Comparison of ENCODE assay signal across 9 cellular contexts in genomic region chr19:4851551-4852290, GRCh38. TPM values are rescaled to one million over a fixed set of nuclear protein-coding genes. Genes with fewer than 3 reads are reported as not detected.
DNase-seq lines count a peak whose midpoint lies in the region; ATAC-seq and TF ChIP-seq lines count a peak whose summit lies in the region.
"Had no signal": no experiment of that assay in that cellular context is flagged by ENCODE, and none has a peak within 500 bp of the region (broad histone marks: within the 10 kb centered on the region; RNA-seq: fewer than 3 reads in every experiment).

No MANE protein-coding gene starts in this region.

- H3K27me3 ChIP-seq in Caco-2 (replicated peaks; ENCODE audit: control insufficient read depth, insufficient read depth, low read length), result no peaks in the 10 kb centered on the region
- H3K27me3 ChIP-seq in SU-DHL-6 (ENCODE audit: low read length), result no peaks in the 10 kb centered on the region
- no peaks in the 10 kb centered on the region for H3K27me3 ChIP-seq in right atrium auricular region
- no peaks in the 10 kb centered on the region for H3K27me3 ChIP-seq in sigmoid colon

- H3K27ac Mint-ChIP-seq in Caco-2 (ENCODE audit: unreplicated experiment) (no peak overlapping the region), IgD-negative memory B cell (peak overlapping the region in 1 of 3 donors; percentile 18)
- no peak overlapping the region for H3K27ac Mint-ChIP-seq in activated naive CD8-positive, alpha-beta T cell treated with anti-CD3 and anti-CD28 coated beads, Interleukin-2, amount 50 U/mL, for 24 hours

- H2AFZ ChIP-seq in SU-DHL-6 (ENCODE audit: low read depth, low read length, severe bottlenecking), result no peak overlapping the region

- H3K27ac ChIP-seq in SU-DHL-6 (ENCODE audit: low read depth, low read length) (no peak overlapping the region), right atrium auricular region (no peak overlapping the region), sigmoid colon (no peak overlapping the region)
- H3K27ac ChIP-seq: SK-N-MC had no signal

- no peaks in the 10 kb centered on the region for H3K9me2 ChIP-seq in SU-DHL-6 (replicated peaks; ENCODE audit: insufficient read depth, low read length)

- TF ChIP-seq EP300 in sigmoid colon (IDR thresholded peaks at IDR 0.05), result no peak

- no peak overlapping the region for H3K9ac ChIP-seq in SU-DHL-6 (ENCODE audit: low read length)

- H3K4me1 Mint-ChIP-seq in Caco-2 (ENCODE audit: low read depth, unreplicated experiment) (no peaks in the 10 kb centered on the region), IgD-negative memory B cell (peaks cover 6 to 12% (median 10%) of the 10 kb centered on the region in 3 donors)
- no peaks in the 10 kb centered on the region for H3K4me1 Mint-ChIP-seq in activated naive CD8-positive, alpha-beta T cell treated with anti-CD3 and anti-CD28 coated beads, Interleukin-2, amount 50 U/mL, for 24 hours

- POLR2A ChIA-PET in Caco-2 (lab: Charles Lee), result no interaction called here

- TF ChIP-seq POLR2A in sigmoid colon (IDR thresholded peaks at IDR 0.05), result no peak

- intact Hi-C loops in Caco-2 (cut with micrococcal nuclease; ENCODE audit: unreplicated experiment), result loop anchor here (1.0 kb wide), 1 partner anchor 42 kb away; no protein-coding TSS in a partner anchor
- intact Hi-C loops in sigmoid colon (cut with DNase I), result loop anchor here (1.0 kb wide), 1 partner anchor 42 kb away; no protein-coding TSS in a partner anchor

- no peaks in the 10 kb centered on the region for H3K27me3 Mint-ChIP-seq in Caco-2 (ENCODE audit: insufficient read depth, unreplicated experiment)
- H3K27me3 Mint-ChIP-seq in IgD-negative memory B cell, result no peaks in the 10 kb centered on the region
- H3K27me3 Mint-ChIP-seq in activated naive CD8-positive, alpha-beta T cell treated with anti-CD3 and anti-CD28 coated beads, Interleukin-2, amount 50 U/mL, for 24 hours, result no peaks in the 10 kb centered on the region

- DNase-seq in Caco-2 (peak; percentile 70 to 76), right atrium auricular region (ENCODE audit: low spot score) (peak; percentile 66), sigmoid colon (peak; percentile 87), HPDE6-E6E7 (ENCODE audit: extremely low spot score) (no peak)
- peak; percentile 85 for DNase-seq in activated naive CD8-positive, alpha-beta T cell treated with anti-CD3 and anti-CD28 coated beads, Interleukin-2, amount 50 U/mL, for 24 hours

- H3K36me3 Mint-ChIP-seq in Caco-2 (ENCODE audit: insufficient read depth, unreplicated experiment) (peaks cover 28% of the 10 kb centered on the region), IgD-negative memory B cell (peaks cover 4% of the 10 kb centered on the region)
- no peaks in the 10 kb centered on the region for H3K36me3 Mint-ChIP-seq in activated naive CD8-positive, alpha-beta T cell treated with anti-CD3 and anti-CD28 coated beads, Interleukin-2, amount 50 U/mL, for 24 hours (ENCODE audit: low read depth)

- no peak overlapping the region for H3K4me3 Mint-ChIP-seq in Caco-2 (ENCODE audit: unreplicated experiment)
- H3K4me3 Mint-ChIP-seq in IgD-negative memory B cell, result peak overlapping the region; percentile 13 to 87 (median 46)
- H3K4me3 Mint-ChIP-seq in activated naive CD8-positive, alpha-beta T cell treated with anti-CD3 and anti-CD28 coated beads, Interleukin-2, amount 50 U/mL, for 24 hours, result no peak overlapping the region

- CTCF ChIA-PET in Caco-2 (lab: Charles Lee), result interaction anchor here (0.6 to 3.2 kb wide), 7 partner anchors 10 to 195 kb away, joined by 3 to 37 read pairs (median 4); partner anchors contain the start of gene PLIN3

- WGBS in sigmoid colon, 2 donors, result 80 to 81% methylated on average over 42 of the region's 42 CpGs

- H3K79me2 ChIP-seq in SU-DHL-6 (ENCODE audit: insufficient read depth, low read length), result no peaks in the 10 kb centered on the region

- H3K36me3 ChIP-seq in Caco-2 (ENCODE audit: control insufficient read depth, insufficient read depth, low read length) (peaks cover 3% of the 10 kb centered on the region; the same call in 1 of the 2 replicates), SU-DHL-6 (ENCODE audit: low read length) (no peaks in the 10 kb centered on the region), right atrium auricular region (peaks cover 37% of the 10 kb centered on the region), sigmoid colon (peaks cover 0 to 75% (median 14%) of the 10 kb centered on the region in 4 donors)

- H3K4me1 ChIP-seq in Caco-2 (no peaks in the 10 kb centered on the region), right atrium auricular region (no peaks in the 10 kb centered on the region), sigmoid colon (no peaks in the 10 kb centered on the region)

- H3F3A ChIP-seq in SU-DHL-6 (ENCODE audit: insufficient read depth), result peaks cover 10% of the 10 kb centered on the region; the same call in 1 of the 2 replicates

- H3K9me3 Mint-ChIP-seq in Caco-2 (ENCODE audit: unreplicated experiment) (no peaks in the 10 kb centered on the region), IgD-negative memory B cell (no peaks in the 10 kb centered on the region)
- no peaks in the 10 kb centered on the region for H3K9me3 Mint-ChIP-seq in activated naive CD8-positive, alpha-beta T cell treated with anti-CD3 and anti-CD28 coated beads, Interleukin-2, amount 50 U/mL, for 24 hours

- H3K9me3 ChIP-seq in Caco-2 (no peaks in the 10 kb centered on the region), SU-DHL-6 (ENCODE audit: insufficient read depth, low read length) (no peaks in the 10 kb centered on the region), right atrium auricular region (no peaks in the 10 kb centered on the region), sigmoid colon (no peaks in the 10 kb centered on the region)

- no peaks in the 10 kb centered on the region for H4K20me1 ChIP-seq in SU-DHL-6 (ENCODE audit: low read depth, low read length)

- ATAC-seq in activated naive CD8-positive, alpha-beta T cell treated with anti-CD3 and anti-CD28 coated beads, Interleukin-2, amount 50 U/mL, for 24 hours, result peak; percentile 87
- ATAC-seq in GM18873 (IDR thresholded peaks at IDR 0.05; ENCODE audit: low FRiP score, unreplicated experiment), result no peak

- H3K4me3 ChIP-seq in Caco-2 (ENCODE audit: low read depth, low read length) (no peak overlapping the region), SU-DHL-6 (ENCODE audit: insufficient read depth, low read length, poor library complexity, severe bottlenecking) (no peak overlapping the region), right atrium auricular region (no peak overlapping the region), sigmoid colon (no peak overlapping the region)
- H3K4me3 ChIP-seq: SK-N-MC had no signal

- H3K4me2 ChIP-seq in SU-DHL-6 (ENCODE audit: low read depth, low read length, poor library complexity, severe bottlenecking), result no peak overlapping the region

- no TSS peak for BruUV-seq in Caco-2 (replicated peaks; lab: Mats Ljungman, UMichigan)

- TF ChIP-seq CTCF in Caco-2 (IDR thresholded peaks at IDR 0.05; ENCODE audit: insufficient read depth in 1 of 2, low read depth in 1 of 2, low read length in 1 of 2, severe bottlenecking in 1 of 2, unreplicated experiment in 1 of 2), result peak; percentile 78 to 84
- TF ChIP-seq CTCF in SU-DHL-6 (IDR thresholded peaks at IDR 0.05; ENCODE audit: insufficient read depth, low read length, poor library complexity, severe bottlenecking), result peak; percentile 86
- TF ChIP-seq CTCF in right atrium auricular region (IDR thresholded peaks at IDR 0.05), result peak; percentile 79 to 85
- TF ChIP-seq CTCF in sigmoid colon (IDR thresholded peaks at IDR 0.05), result peak; percentile 83 to 91 (median 90)

RNA-seq across cellular contexts. Expression of gene PLIN3, which starts 15.7 kb away (rescaled TPM):
- 60.2 and 63.8 TPM in 2 replicates for total RNA-seq in Caco-2 (2022)
- 52.1 TPM for polyA plus RNA-seq in IgD-negative memory B cell
- total RNA-seq in right atrium auricular region, result 10 to 100 TPM; 23.3 to 27.2 TPM
- total RNA-seq in sigmoid colon, result 10 to 100 TPM; 20.3 to 34.2 (median 26.7) TPM
- polyA plus RNA-seq in sigmoid colon, result 100 to 1,000 TPM; 111 to 191 (median 112) TPM

RNA-seq across cellular contexts. Expression of gene TICAM1, which starts 20.2 kb away (rescaled TPM):
- total RNA-seq in Caco-2 (2022) (6.0 and 7.5 TPM in 2 replicates), right atrium auricular region (1 to 10 TPM; 3.0 to 7.6 TPM), sigmoid colon (1 to 10 TPM; 3.9 to 5.3 (median 4.6) TPM)
- polyA plus RNA-seq in IgD-negative memory B cell (23.3 TPM), sigmoid colon (10 to 100 TPM; 17.4 to 49.0 (median 20.8) TPM)

RNA-seq across cellular contexts. Expression of gene ARRDC5, which starts 51.0 kb away (rescaled TPM):
- total RNA-seq in Caco-2 (2022), result not detected in 2 replicates
- polyA plus RNA-seq in IgD-negative memory B cell, result 1.2 TPM
- not detected for total RNA-seq in right atrium auricular region
- 1 to 10 TPM in 1 of 4 donors, under 1 TPM in 1, not detected in 2; 0.27 to 1.1 TPM for total RNA-seq in sigmoid colon
- 1 to 10 TPM in 1 of 3 donors, under 1 TPM in 1, not detected in 1; 0.60 to 1.1 TPM for polyA plus RNA-seq in sigmoid colon

RNA-seq across cellular contexts. Expression of gene UHRF1, which starts 57.6 kb away (rescaled TPM):
- total RNA-seq in Caco-2 (2022), result 47.6 and 54.6 TPM in 2 replicates
- not detected for polyA plus RNA-seq in IgD-negative memory B cell
- under 1 TPM; 0.28 to 0.33 TPM for total RNA-seq in right atrium auricular region
- total RNA-seq in sigmoid colon, result 1 to 10 TPM in 3 of 4 donors, under 1 TPM in 1; 0.36 to 1.7 (median 1.4) TPM
- polyA plus RNA-seq in sigmoid colon, result 10 to 100 TPM in 1 of 3 donors, 1 to 10 TPM in 2; 1.2 to 10.5 (median 2.1) TPM

Comparison
In these comparisons a context has a peak if more than half of its experiments do, and no peak if none do; other contexts are left out.
1. H3K4me3 Mint-ChIP-seq: peak in IgD-negative memory B cell (4 of 4); none in Caco-2 (single experiment) and activated naive CD8-positive, alpha-beta T cell treated with anti-CD3 and anti-CD28 coated beads, Interleukin-2, amount 50 U/mL, for 24 hours (single experiment).
2. Peak in every context shown above with its lines, with median percentiles within 50 percentile points of each other: CTCF ChIP-seq.